In the genomic region with DNA sequence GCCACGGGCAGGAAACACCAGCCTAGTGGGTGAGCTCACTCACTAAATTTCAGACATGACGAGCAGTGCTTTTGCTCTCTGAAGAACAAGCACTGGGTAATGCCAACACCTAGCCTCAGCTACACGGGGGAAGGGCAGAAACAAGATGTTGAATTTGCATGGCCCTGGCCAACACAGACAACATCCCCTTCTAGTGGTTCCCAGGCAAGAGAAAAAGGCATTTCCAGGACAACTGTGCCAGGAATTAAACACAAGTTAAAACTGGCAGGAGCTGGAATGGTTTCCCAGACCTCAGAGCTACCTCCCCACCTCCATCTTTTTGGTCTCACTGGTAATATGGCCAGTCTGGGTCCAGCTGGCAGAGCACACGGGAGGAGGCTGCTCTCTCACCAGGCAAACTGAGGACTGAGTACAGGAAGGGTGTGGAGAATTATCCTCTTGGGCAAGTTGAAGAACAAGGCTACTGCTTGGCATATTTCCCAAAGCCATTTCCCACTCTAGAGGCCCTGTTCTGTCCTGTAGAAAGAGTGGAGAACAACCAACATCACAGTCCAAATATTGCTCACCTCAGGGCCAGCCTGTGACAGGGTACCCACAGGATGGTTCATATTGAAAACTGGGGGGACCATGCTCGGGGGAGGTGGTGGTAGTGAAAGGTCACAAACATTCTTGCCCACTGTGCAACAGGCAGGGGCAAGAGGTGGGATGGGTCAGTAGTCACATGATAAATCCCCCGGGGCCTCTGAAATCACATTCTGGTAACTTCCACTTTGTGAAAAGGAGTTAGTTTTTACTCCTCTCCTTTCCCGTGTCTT, we compare ENCODE assay signal across 16 cellular contexts. TPM values are rescaled to one million over a fixed set of nuclear protein-coding genes. Genes with fewer than 3 reads are reported as not detected.
A peak's percentile ranks its signal among the peaks of the same experiment; 100 is the strongest.
DNase-seq lines count a peak whose midpoint lies in the region; ATAC-seq and TF ChIP-seq lines count a peak whose summit lies in the region.
"Had no signal": no experiment of that assay in that cellular context is flagged by ENCODE, and none has a peak within 500 bp of the region (broad histone marks: within the 10 kb centered on the region; RNA-seq: fewer than 3 reads in every experiment).

No MANE protein-coding gene starts in this region.

- peak overlapping the region; percentile 5 to 34 for H3K27ac Mint-ChIP-seq in natural killer cell

- no peak for TF ChIP-seq CTCF in fibroblast of pulmonary artery (IDR thresholded peaks at IDR 0.05; ENCODE audit: low read length, missing control alignments)
- no peak for TF ChIP-seq CTCF in natural killer cell (IDR thresholded peaks at IDR 0.05)
- TF ChIP-seq CTCF in GM10248 (IDR thresholded peaks at IDR 0.05; ENCODE audit: control extremely low read depth, extremely low read depth, low read depth, missing control alignments) = no peak

- DNase-seq in Right ventricle myocardium inferior (ENCODE audit: missing footprints) (no peak), cardiac septum (ENCODE audit: low spot score) (no peak), fibroblast of pulmonary artery (ENCODE audit: low read depth) (peak; percentile 46), natural killer cell (no peak), aorta (no peak), GM10248 (ENCODE audit: extremely low spot score) (no peak)
- DNase-seq: activated CD8-positive, alpha-beta memory T cell treated with anti-CD3 and anti-CD28 coated beads, Interleukin-2, amount 50 U/mL, for 48 hours; activated naive CD8-positive, alpha-beta T cell treated with anti-CD3 and anti-CD28 coated beads, Interleukin-2, amount 10 ng/mL, durations not matched to agents 7 days and 5 days; central memory CD4-positive, alpha-beta T cell; foreskin keratinocyte; NCI-H2029; NCI-H526 treated with DMSO at 0.1 percent for 48 hours; SW 1271; upper lobe of left lung had no signal

- H3K27me3 ChIP-seq in subcutaneous abdominal adipose tissue (ENCODE audit: control insufficient read depth in 5 of 5, insufficient read depth in 4 of 5, low read length in 5 of 5) (no peaks in the 10 kb centered on the region), aorta (ENCODE audit: control insufficient read depth in 1 of 2, insufficient read depth in 2 of 2, low read length in 1 of 2) (no peaks in the 10 kb centered on the region)
- H3K27me3 ChIP-seq: foreskin keratinocyte, upper lobe of left lung had no signal

- no peak overlapping the region for H3K9ac ChIP-seq in subcutaneous abdominal adipose tissue (ENCODE audit: low read length in 5 of 5)

- H3K4me1 Mint-ChIP-seq in natural killer cell = peaks cover 39 to 43% of the 10 kb centered on the region in 2 donors

- CTCF ChIA-PET in GM10248 (lab: Yijun Ruan, JAX) = interaction anchor here (0.9 to 3.3 kb wide), 5 partner anchors 9 to 71 kb away, joined by 4 to 10 read pairs (median 4); no protein-coding TSS in a partner anchor

- H3K9me3 ChIP-seq in subcutaneous abdominal adipose tissue (ENCODE audit: control insufficient read depth in 5 of 5, low read length in 5 of 5) (no peaks in the 10 kb centered on the region), aorta (ENCODE audit: control insufficient read depth, low read length) (no peaks in the 10 kb centered on the region)
- H3K9me3 ChIP-seq: upper lobe of left lung had no signal

- peak; percentile 37 for ATAC-seq in Right ventricle myocardium inferior
- ATAC-seq in natural killer cell = no peak
- no peak for ATAC-seq in HG02642 (IDR thresholded peaks at IDR 0.05; ENCODE audit: poor library complexity, unreplicated experiment)
- ATAC-seq in aorta (ENCODE audit: low FRiP score) = no peak
- ATAC-seq: foreskin keratinocyte had no signal

- H3K27ac ChIP-seq in subcutaneous abdominal adipose tissue (ENCODE audit: low read depth, low read length) (peak overlapping the region; percentile 65), aorta (ENCODE audit: low read depth in 1 of 2, low read length in 2 of 2) (no peak overlapping the region)
- H3K27ac ChIP-seq: foreskin keratinocyte, upper lobe of left lung had no signal

- H3K4me3 Mint-ChIP-seq in natural killer cell = no peak overlapping the region
- H3K4me3 Mint-ChIP-seq: activated naive CD8-positive, alpha-beta T cell treated with anti-CD3 and anti-CD28 coated beads, Interleukin-2, amount 10 ng/mL, durations not matched to agents 7 days and 5 days had no signal

- intact Hi-C loops in Right ventricle myocardium inferior (cut with DNase I) = no loop called here
- intact Hi-C loops in cardiac septum (cut with DNase I) = no loop called here
- intact Hi-C loops in natural killer cell (cut with micrococcal nuclease) = no loop called here
- intact Hi-C loops in aorta (cut with DNase I) = no loop called here

- peaks cover 4% of the 10 kb centered on the region for H3K36me3 Mint-ChIP-seq in natural killer cell

- no peaks in the 10 kb centered on the region for H3K9me3 Mint-ChIP-seq in natural killer cell

- H3K4me1 ChIP-seq in subcutaneous abdominal adipose tissue (ENCODE audit: control insufficient read depth in 5 of 5, insufficient read depth in 5 of 5, low read length in 5 of 5) (peaks cover 0 to 52% (median 26%) of the 10 kb centered on the region in 5 donors), aorta (ENCODE audit: control insufficient read depth in 1 of 2, insufficient read depth in 2 of 2, low read length in 2 of 2) (no peaks in the 10 kb centered on the region)
- H3K4me1 ChIP-seq: foreskin keratinocyte had no signal

- no peaks in the 10 kb centered on the region for H3K27me3 Mint-ChIP-seq in natural killer cell (ENCODE audit: low read depth in 2 of 2)
- H3K27me3 Mint-ChIP-seq: activated naive CD8-positive, alpha-beta T cell treated with anti-CD3 and anti-CD28 coated beads, Interleukin-2, amount 10 ng/mL, durations not matched to agents 7 days and 5 days had no signal

- 43 to 45% methylated on average over 7 of the region's 7 CpGs for WGBS in aorta, 2 donors

- H3K4me3 ChIP-seq in fibroblast of pulmonary artery (replicated peaks; ENCODE audit: low read depth, low read length) = no peak overlapping the region
- peak overlapping the region in 1 of 5 donors; percentile 1 for H3K4me3 ChIP-seq in subcutaneous abdominal adipose tissue (ENCODE audit: low read depth in 1 of 5, low read length in 5 of 5)
- no peak overlapping the region for H3K4me3 ChIP-seq in aorta (ENCODE audit: low read length in 2 of 2)
- H3K4me3 ChIP-seq: upper lobe of left lung had no signal

- H3K36me3 ChIP-seq in subcutaneous abdominal adipose tissue (ENCODE audit: control insufficient read depth in 5 of 5, insufficient read depth in 5 of 5, low read length in 5 of 5) (peaks cover 16 to 51% (median 36%) of the 10 kb centered on the region in 5 donors), aorta (ENCODE audit: control insufficient read depth in 1 of 2, insufficient read depth in 2 of 2, low read length in 1 of 2) (peaks cover 0 to 3% of the 10 kb centered on the region in 2 donors)

- POLR2A ChIA-PET in GM10248 (lab: Yijun Ruan, JAX) = no interaction called here

RNA-seq across cellular contexts. Expression of a gene that starts 26.5 kb away (rescaled TPM):
- total RNA-seq in Right ventricle myocardium inferior (98.3 TPM), cardiac septum (101 TPM), natural killer cell (10 to 100 TPM; 18.7 to 37.4 (median 29.9) TPM), aorta (100 to 1,000 TPM; 106 to 121 TPM)
- 100 to 1,000 TPM; 107 to 123 TPM for polyA plus RNA-seq in aorta

RNA-seq across cellular contexts. Expression of a gene that starts 49.5 kb away (rescaled TPM):
- total RNA-seq in Right ventricle myocardium inferior (4.5 TPM), cardiac septum (2.7 TPM), natural killer cell (100 to 1,000 TPM; 218 to 316 (median 228) TPM), aorta (10 to 100 TPM; 14.1 to 42.9 TPM)
- 10 to 100 TPM; 16.5 to 30.4 TPM for polyA plus RNA-seq in aorta

Comparison
In these comparisons a context has a peak if more than half of its experiments do, and no peak if none do; other contexts are left out.
1. RNA of a gene that starts 49.5 kb away (total RNA-seq): 218 to 316 TPM in natural killer cell; 14.1 to 42.9 TPM in aorta, 4.5 TPM in Right ventricle myocardium inferior (single experiment) and 2.7 TPM in cardiac septum (single experiment); every median in the first group is over 4 times any median in the second.